Comparison of ENCODE assay signal across 9 cellular contexts in the genomic region with DNA sequence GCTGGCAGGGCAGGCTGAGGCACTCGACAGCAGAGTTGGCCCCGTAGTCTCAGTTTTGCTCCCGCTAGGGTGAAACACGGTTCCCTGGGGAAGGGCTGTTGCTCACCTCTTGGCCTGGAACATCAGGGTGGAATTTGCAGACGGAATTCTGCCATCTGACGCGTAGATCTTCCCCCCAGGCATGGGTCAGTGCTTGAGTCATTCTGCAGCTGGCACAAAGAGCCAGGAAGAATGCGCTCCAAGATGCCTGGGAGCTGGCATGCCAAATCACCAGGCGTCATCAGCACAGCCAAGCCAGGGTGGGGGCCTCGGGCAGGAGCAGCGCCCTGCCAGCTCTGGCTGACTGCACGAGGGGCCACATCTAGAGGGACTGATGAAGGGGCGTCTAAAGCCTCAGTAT. TPM values are rescaled to one million over a fixed set of nuclear protein-coding genes. Genes with fewer than 3 reads are reported as not detected.
A peak's percentile ranks its signal among the peaks of the same experiment; 100 is the strongest.
DNase-seq lines count a peak whose midpoint lies in the region; ATAC-seq, FAIRE-seq and TF ChIP-seq lines count a peak whose summit lies in the region.
"Had no signal": no experiment of that assay in that cellular context is flagged by ENCODE, and none has a peak within 500 bp of the region (broad histone marks: within the 10 kb centered on the region; RNA-seq: fewer than 3 reads in every experiment).

No MANE protein-coding gene starts in this region.

- peaks cover 78% of the 10 kb centered on the region for H3K36me3 Mint-ChIP-seq in MCF 10A (ENCODE audit: insufficient read depth, unreplicated experiment)
- peaks cover 23% of the 10 kb centered on the region for H3K36me3 Mint-ChIP-seq in CD8-positive, alpha-beta T cell
- peaks cover 24% of the 10 kb centered on the region for H3K36me3 Mint-ChIP-seq in activated T-helper 2 cell treated with anti-CD3 and anti-CD28 coated beads, Interferon-gamma antibody, Interleukin-2, Interleukin-4, amounts not matched to agents 10 μg/mL and 5 μg/mL and 100 μg/mL, durations not matched to agents 14 hours and 24 hours and 36 hours (ENCODE audit: low read depth)

- H3K27ac Mint-ChIP-seq in MCF 10A (ENCODE audit: low read depth, unreplicated experiment): peak overlapping the region; percentile 94
- H3K27ac Mint-ChIP-seq in CD8-positive, alpha-beta T cell: no peak overlapping the region
- H3K27ac Mint-ChIP-seq in activated T-helper 2 cell treated with anti-CD3 and anti-CD28 coated beads, Interferon-gamma antibody, Interleukin-2, Interleukin-4, amounts not matched to agents 10 μg/mL and 5 μg/mL and 100 μg/mL, durations not matched to agents 14 hours and 24 hours and 36 hours: no peak overlapping the region

- peak overlapping the region; percentile 47 for H3K4me3 Mint-ChIP-seq in MCF 10A (ENCODE audit: unreplicated experiment)
- no peak overlapping the region for H3K4me3 Mint-ChIP-seq in CD8-positive, alpha-beta T cell
- H3K4me3 Mint-ChIP-seq in activated T-helper 2 cell treated with anti-CD3 and anti-CD28 coated beads, Interferon-gamma antibody, Interleukin-2, Interleukin-4, amounts not matched to agents 10 μg/mL and 5 μg/mL and 100 μg/mL, durations not matched to agents 14 hours and 24 hours and 36 hours (ENCODE audit: low read depth): no peak overlapping the region

- CTCF ChIA-PET in MCF 10A (lab: Yijun Ruan, JAX): interaction anchor here (0.5 to 6.7 kb wide), 9 partner anchors 15 to 1154 kb away, joined by 3 to 126 read pairs (median 10); a partner anchor contains a TSS
- CTCF ChIA-PET in CD8-positive, alpha-beta T cell (lab: Charles Lee): interaction anchor here (1.5 to 9.6 kb wide), 7 partner anchors 13 to 281 kb away, joined by 4 to 205 read pairs (median 88); a partner anchor contains a TSS

- no peak for FAIRE-seq in kidney (lab: Jason Lieb, UNC)
- FAIRE-seq: endometrium had no signal

- H3K9ac ChIP-seq in kidney (ENCODE audit: low read length in 2 of 2): peak overlapping the region in 1 of 2 donors; percentile 5

- H3K9me3 Mint-ChIP-seq in MCF 10A (ENCODE audit: unreplicated experiment): no peaks in the 10 kb centered on the region
- H3K9me3 Mint-ChIP-seq in CD8-positive, alpha-beta T cell: no peaks in the 10 kb centered on the region
- no peaks in the 10 kb centered on the region for H3K9me3 Mint-ChIP-seq in activated T-helper 2 cell treated with anti-CD3 and anti-CD28 coated beads, Interferon-gamma antibody, Interleukin-2, Interleukin-4, amounts not matched to agents 10 μg/mL and 5 μg/mL and 100 μg/mL, durations not matched to agents 14 hours and 24 hours and 36 hours

- TF ChIP-seq CTCF in MCF 10A (IDR thresholded peaks at IDR 0.05; ENCODE audit: unreplicated experiment) (no peak), kidney (IDR thresholded peaks at IDR 0.05; ENCODE audit: borderline replicate concordance, extremely low read depth, insufficient read depth) (no peak), thyroid gland (IDR thresholded peaks at IDR 0.05) (no peak)
- TF ChIP-seq CTCF in CD8-positive, alpha-beta T cell (IDR thresholded peaks at IDR 0.05): no peak

- no peak for ATAC-seq in GM18909 (IDR thresholded peaks at IDR 0.05; ENCODE audit: poor library complexity, unreplicated experiment)
- no peak for ATAC-seq in CD8-positive, alpha-beta T cell

- no peaks in the 10 kb centered on the region for H3K27me3 Mint-ChIP-seq in MCF 10A (ENCODE audit: insufficient read depth, unreplicated experiment)
- H3K27me3 Mint-ChIP-seq in CD8-positive, alpha-beta T cell (ENCODE audit: low read depth): no peaks in the 10 kb centered on the region
- no peaks in the 10 kb centered on the region for H3K27me3 Mint-ChIP-seq in activated T-helper 2 cell treated with anti-CD3 and anti-CD28 coated beads, Interferon-gamma antibody, Interleukin-2, Interleukin-4, amounts not matched to agents 10 μg/mL and 5 μg/mL and 100 μg/mL, durations not matched to agents 14 hours and 24 hours and 36 hours (ENCODE audit: low read depth)

- no peaks in the 10 kb centered on the region for H3K36me3 ChIP-seq in kidney (ENCODE audit: control insufficient read depth in 1 of 2, insufficient read depth in 2 of 2, low read length in 2 of 2)
- no peaks in the 10 kb centered on the region for H3K36me3 ChIP-seq in thyroid gland
- H3K36me3 ChIP-seq in CD8-positive, alpha-beta T cell (ENCODE audit: insufficient read depth, low read length): no peaks in the 10 kb centered on the region

- peaks cover 56 to 60% of the 10 kb centered on the region in 2 donors for H3K4me1 ChIP-seq in kidney (ENCODE audit: control insufficient read depth in 1 of 2, insufficient read depth in 1 of 2, low read depth in 1 of 2, low read length in 2 of 2)
- H3K4me1 ChIP-seq in thyroid gland: peaks cover 24 to 71% of the 10 kb centered on the region in 2 donors
- H3K4me1 ChIP-seq in CD8-positive, alpha-beta T cell (ENCODE audit: insufficient read depth, low read length): peaks cover 55% of the 10 kb centered on the region

- BruUV-seq in MCF 10A (replicated peaks; lab: Mats Ljungman, UMichigan): no TSS peak

- DNase-seq in HS-27A (ENCODE audit: low read depth) (peak; percentile 100), MCF 10A (ENCODE audit: unreplicated experiment) (peak; percentile 99), kidney (peak; percentile 93), thyroid gland (peak; percentile 89 to 92)
- DNase-seq in effector CD8-positive, alpha-beta T cell (lab: John Stamatoyannopoulos, UW): no peak
- no peak for DNase-seq in CD8-positive, alpha-beta T cell
- no peak for DNase-seq in activated T-helper 2 cell treated with anti-CD3 and anti-CD28 coated beads, Interferon-gamma antibody, Interleukin-2, Interleukin-4, amounts not matched to agents 10 μg/mL and 5 μg/mL and 100 μg/mL, durations not matched to agents 14 hours and 24 hours and 36 hours (ENCODE audit: low spot score)

- intact Hi-C loops in MCF 10A (cut with micrococcal nuclease): loop anchor here (1.0 to 5.0 kb wide), 2 partner anchors 101 to 263 kb away; no protein-coding TSS in a partner anchor
- intact Hi-C loops in kidney (cut with DNase I): no loop called here
- intact Hi-C loops in thyroid gland (cut with DNase I): loop anchor here (5.0 kb wide), 2 partner anchors 103 to 118 kb away; a partner anchor contains a TSS
- intact Hi-C loops in CD8-positive, alpha-beta T cell (cut with DNase I, micrococcal nuclease): no loop called here
- intact Hi-C loops in activated T-helper 2 cell treated with anti-CD3 and anti-CD28 coated beads, Interferon-gamma antibody, Interleukin-2, Interleukin-4, amounts not matched to agents 10 μg/mL and 5 μg/mL and 100 μg/mL, durations not matched to agents 14 hours and 24 hours and 36 hours (cut with micrococcal nuclease): no loop called here

- TF ChIP-seq POLR2A in thyroid gland (IDR thresholded peaks at IDR 0.05): no peak

- H3K9me3 ChIP-seq in kidney (ENCODE audit: control insufficient read depth in 1 of 2, low read length in 2 of 2) (no peaks in the 10 kb centered on the region), thyroid gland (no peaks in the 10 kb centered on the region)
- H3K9me3 ChIP-seq in CD8-positive, alpha-beta T cell (ENCODE audit: low read length): no peaks in the 10 kb centered on the region

- POLR2A ChIA-PET in MCF 10A (lab: Yijun Ruan, JAX): interaction anchor here (0.6 to 5.8 kb wide), 18 partner anchors 13 to 1164 kb away, joined by 3 to 80 read pairs (median 4); a partner anchor contains a TSS
- POLR2A ChIA-PET in CD8-positive, alpha-beta T cell (lab: Charles Lee): interaction anchor here (1.2 kb wide), 1 partner anchor 103 kb away, joined by 3 read pairs; a partner anchor contains a TSS

- H3K27ac ChIP-seq in kidney (ENCODE audit: low read depth in 2 of 2, low read length in 2 of 2) (peak overlapping the region; percentile 73 to 80), thyroid gland (peak overlapping the region; percentile 70 to 82 (median 78))
- no peak overlapping the region for H3K27ac ChIP-seq in CD8-positive, alpha-beta T cell (ENCODE audit: low read depth, low read length)

- no peaks in the 10 kb centered on the region for H3K27me3 ChIP-seq in thyroid gland
- no peaks in the 10 kb centered on the region for H3K27me3 ChIP-seq in CD8-positive, alpha-beta T cell (ENCODE audit: insufficient read depth, low read length)

- H3K4me3 ChIP-seq in kidney (ENCODE audit: low read length in 2 of 2) (peak overlapping the region in 1 of 2 donors; percentile 6), thyroid gland (replicated peaks in 1 of 3) (no peak overlapping the region)
- no peak overlapping the region for H3K4me3 ChIP-seq in CD8-positive, alpha-beta T cell (ENCODE audit: low read depth, low read length)

- 7 to 30% methylated on average over 5 to 10 of the region's 13 CpGs for WGBS in thyroid gland, 2 donors

- peaks cover 53% of the 10 kb centered on the region for H3K4me1 Mint-ChIP-seq in MCF 10A (ENCODE audit: insufficient read depth, unreplicated experiment)
- peaks cover 65% of the 10 kb centered on the region for H3K4me1 Mint-ChIP-seq in CD8-positive, alpha-beta T cell (ENCODE audit: low read depth)
- H3K4me1 Mint-ChIP-seq in activated T-helper 2 cell treated with anti-CD3 and anti-CD28 coated beads, Interferon-gamma antibody, Interleukin-2, Interleukin-4, amounts not matched to agents 10 μg/mL and 5 μg/mL and 100 μg/mL, durations not matched to agents 14 hours and 24 hours and 36 hours (ENCODE audit: low read depth): peaks cover 60% of the 10 kb centered on the region

RNA-seq across cellular contexts. Expression of a gene that starts 42.7 kb away (rescaled TPM):
- total RNA-seq in MCF 10A (2022): 321 and 341 TPM in 2 replicates
- 97.5 TPM for total RNA-seq in kidney
- 94.4 TPM for polyA plus RNA-seq in kidney (ENCODE audit: insufficient read depth, low read depth, low replicate concordance)
- 100 to 1,000 TPM in 1 of 4 donors, 10 to 100 TPM in 3; 72.0 to 126 (median 84.9) TPM for total RNA-seq in thyroid gland
- total RNA-seq in CD8-positive, alpha-beta T cell: 100 to 1,000 TPM; 157 to 162 TPM
- 161 and 164 TPM in 2 replicates for total RNA-seq in activated T-helper 2 cell treated with anti-CD3 and anti-CD28 coated beads, Interferon-gamma antibody, Interleukin-2, Interleukin-4, amounts not matched to agents 10 μg/mL and 5 μg/mL and 100 μg/mL, durations not matched to agents 14 hours and 24 hours and 36 hours

Comparison
In these comparisons a context has a peak if more than half of its experiments do, and no peak if none do; other contexts are left out.
1. DNase-seq: peak in HS-27A (single experiment), MCF 10A (single experiment), kidney (single experiment) and thyroid gland (2 of 2); none in effector CD8-positive, alpha-beta T cell (single experiment), CD8-positive, alpha-beta T cell (0 of 7) and activated T-helper 2 cell treated with anti-CD3 and anti-CD28 coated beads, Interferon-gamma antibody, Interleukin-2, Interleukin-4, amounts not matched to agents 10 μg/mL and 5 μg/mL and 100 μg/mL, durations not matched to agents 14 hours and 24 hours and 36 hours (single experiment).
2. intact Hi-C loops: an anchor here in MCF 10A (1.0 to 5.0 kb wide) and thyroid gland (5.0 kb wide); none called in kidney, CD8-positive, alpha-beta T cell and activated T-helper 2 cell treated with anti-CD3 and anti-CD28 coated beads, Interferon-gamma antibody, Interleukin-2, Interleukin-4, amounts not matched to agents 10 μg/mL and 5 μg/mL and 100 μg/mL, durations not matched to agents 14 hours and 24 hours and 36 hours.